ENCODE assay signal across 8 cellular contexts in genomic region chr3:124448954-124449353, GRCh38.
"Had no signal": no experiment of that assay in that cellular context is flagged by ENCODE, and none has a peak within 500 bp of the region (broad histone marks: within the 10 kb centered on the region; RNA-seq: fewer than 3 reads in every experiment).

No MANE protein-coding gene starts in this region.

- ATAC-seq: GM12878 had no signal

- DNase-seq: GDM1, GF-D8 had no signal

- FAIRE-seq: G401.6, GM12878, GM12891, GM12892, GM18507, GM19239 had no signal

- H3K4me3 ChIP-seq: GM12878 had no signal
